In the genomic region with DNA sequence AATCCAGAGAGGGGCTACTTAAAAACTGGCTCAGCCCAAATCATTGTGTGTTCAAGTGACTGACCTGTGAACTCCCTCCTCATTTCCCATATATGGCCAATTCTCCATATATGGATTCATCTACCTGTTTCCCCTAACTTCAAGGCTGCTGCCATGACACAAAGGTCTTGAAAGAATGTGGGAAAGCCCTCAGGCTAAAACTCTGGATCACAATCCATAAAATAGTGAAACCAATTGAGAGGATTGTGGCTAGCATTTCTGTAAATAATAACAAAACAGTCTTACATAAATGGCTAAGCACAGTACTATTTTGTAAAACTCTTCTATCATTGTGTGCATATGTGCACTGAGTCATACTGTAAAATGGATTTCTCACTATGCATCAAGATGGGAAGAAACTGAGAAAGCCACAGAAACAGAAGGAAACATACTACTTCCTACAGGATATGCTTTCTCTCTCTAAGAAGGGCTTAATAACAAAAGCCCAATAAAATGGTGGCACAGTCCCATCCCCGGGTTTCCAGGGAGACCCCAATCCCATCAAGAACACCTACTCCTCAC, we compare ENCODE assay signal across 12 cellular contexts.
DNase-seq lines count a peak whose midpoint lies in the region; ATAC-seq and TF ChIP-seq lines count a peak whose summit lies in the region.
"Had no signal": no experiment of that assay in that cellular context is flagged by ENCODE, and none has a peak within 500 bp of the region (broad histone marks: within the 10 kb centered on the region; RNA-seq: fewer than 3 reads in every experiment).

No MANE protein-coding gene starts in this region.

- H3K4me3 ChIP-seq in fibroblast of pulmonary artery (replicated peaks; ENCODE audit: low read depth, low read length): no peak overlapping the region
- H3K4me3 ChIP-seq in smooth muscle cell: no peak overlapping the region

- intact Hi-C loops in activated naive CD4-positive, alpha-beta T cell treated with anti-CD3 and anti-CD28 coated beads for 36 hours (cut with micrococcal nuclease): no loop called here

- peaks cover 47% of the 10 kb centered on the region for H3K79me2 ChIP-seq in smooth muscle cell (ENCODE audit: low read depth)

- no peak overlapping the region for H2AFZ ChIP-seq in smooth muscle cell (ENCODE audit: low read depth)

- peak overlapping the region; percentile 38 for H3K27ac Mint-ChIP-seq in activated naive CD4-positive, alpha-beta T cell treated with anti-CD3 and anti-CD28 coated beads for 36 hours

- CTCF ChIA-PET in activated naive CD4-positive, alpha-beta T cell treated with anti-CD3 and anti-CD28 coated beads for 36 hours (lab: Charles Lee): interaction anchor here (0.6 kb wide), 1 partner anchor 274 kb away, joined by 3 read pairs; no protein-coding TSS in a partner anchor

- peaks cover 92% of the 10 kb centered on the region for H3K4me1 Mint-ChIP-seq in activated naive CD4-positive, alpha-beta T cell treated with anti-CD3 and anti-CD28 coated beads for 36 hours (ENCODE audit: low read depth)

- H3K4me1 ChIP-seq in smooth muscle cell (ENCODE audit: low read depth): peaks cover 27% of the 10 kb centered on the region

- no peaks in the 10 kb centered on the region for H3K27me3 ChIP-seq in smooth muscle cell (ENCODE audit: low read depth)

- peaks cover 8% of the 10 kb centered on the region for H3K36me3 Mint-ChIP-seq in activated naive CD4-positive, alpha-beta T cell treated with anti-CD3 and anti-CD28 coated beads for 36 hours (ENCODE audit: low read depth)

- no peak for TF ChIP-seq CTCF in fibroblast of pulmonary artery (IDR thresholded peaks at IDR 0.05; ENCODE audit: low read length, missing control alignments)
- TF ChIP-seq CTCF in smooth muscle cell (IDR thresholded peaks at IDR 0.05; ENCODE audit: borderline replicate concordance, insufficient read depth, poor library complexity, severe bottlenecking): no peak

- no peaks in the 10 kb centered on the region for H3F3A ChIP-seq in smooth muscle cell (ENCODE audit: low read depth)

- H3K36me3 ChIP-seq in smooth muscle cell (ENCODE audit: low read depth): no peaks in the 10 kb centered on the region

- peaks cover 68% of the 10 kb centered on the region for H4K20me1 ChIP-seq in smooth muscle cell (ENCODE audit: low read depth)

- DNase-seq in activated naive CD4-positive, alpha-beta T cell treated with anti-CD3 and anti-CD28 coated beads for 36 hours: no peak
- no peak for DNase-seq in activated naive CD4-positive, alpha-beta T cell treated with Interleukin-2 at 50 U/mL for 16 hours
- peak; percentile 26 for DNase-seq in RPMI7951 (ENCODE audit: low read depth)
- peak; percentile 39 for DNase-seq in fibroblast of pulmonary artery (ENCODE audit: low read depth)
- no peak for DNase-seq in smooth muscle cell (lab: John Stamatoyannopoulos, UW; ENCODE audit: unreplicated experiment)
- no peak for DNase-seq in DMS53 treated with DMSO at 0.1 percent for 48 hours (lab: John Stamatoyannopoulos, UW; ENCODE audit: unreplicated experiment)
- no peak for DNase-seq in UCSD-AML1 (lab: John Stamatoyannopoulos, UW; ENCODE audit: unreplicated experiment)
- DNase-seq: activated naive CD8-positive, alpha-beta T cell treated with anti-CD3 and anti-CD28 coated beads, Interleukin-2, amount 10 ng/mL, durations not matched to agents 7 days and 5 days; effector CD4-positive, alpha-beta T cell; NCI-H82 had no signal

- no peaks in the 10 kb centered on the region for H3K27me3 Mint-ChIP-seq in activated naive CD4-positive, alpha-beta T cell treated with anti-CD3 and anti-CD28 coated beads for 36 hours (ENCODE audit: low read depth)
- H3K27me3 Mint-ChIP-seq: activated naive CD8-positive, alpha-beta T cell treated with anti-CD3 and anti-CD28 coated beads, Interleukin-2, amount 10 ng/mL, durations not matched to agents 7 days and 5 days; type B pancreatic cell had no signal

- no peak for ATAC-seq in HG02610 (IDR thresholded peaks at IDR 0.05; ENCODE audit: unreplicated experiment)

- H3K9ac ChIP-seq in smooth muscle cell (ENCODE audit: low read depth): no peak overlapping the region

- H3K27ac ChIP-seq in smooth muscle cell (ENCODE audit: low read depth): peak overlapping the region; percentile 3

- 56% methylated on average over 1 of the region's 1 CpG for WGBS in smooth muscle cell (ENCODE audit: low lambda C conversion rate)

- H3K4me3 Mint-ChIP-seq in activated naive CD4-positive, alpha-beta T cell treated with anti-CD3 and anti-CD28 coated beads for 36 hours: no peak overlapping the region
- H3K4me3 Mint-ChIP-seq: type B pancreatic cell had no signal

- H3K9me3 ChIP-seq in smooth muscle cell (replicated peaks; ENCODE audit: low read depth): no peaks in the 10 kb centered on the region

- peak overlapping the region; percentile 60 for H3K4me2 ChIP-seq in smooth muscle cell

- H3K9me3 Mint-ChIP-seq in activated naive CD4-positive, alpha-beta T cell treated with anti-CD3 and anti-CD28 coated beads for 36 hours: peaks cover 7% of the 10 kb centered on the region

Comparison
In these comparisons a context has a peak if more than half of its experiments do, and no peak if none do; other contexts are left out.
1. DNase-seq: peak in RPMI7951 (single experiment) and fibroblast of pulmonary artery (single experiment); none in activated naive CD4-positive, alpha-beta T cell treated with anti-CD3 and anti-CD28 coated beads for 36 hours (single experiment), activated naive CD4-positive, alpha-beta T cell treated with Interleukin-2 at 50 U/mL for 16 hours (single experiment), smooth muscle cell (single experiment), DMS53 treated with DMSO at 0.1 percent for 48 hours (single experiment) and UCSD-AML1 (single experiment).